In genomic region chr21:39650801-39651200, GRCh38 we compare ENCODE assay signal across 21 cellular contexts. TPM values are rescaled to one million over a fixed set of nuclear protein-coding genes. Genes with fewer than 3 reads are reported as not detected.
DNase-seq lines count a peak whose midpoint lies in the region; TF ChIP-seq lines count a peak whose summit lies in the region.
"Had no signal": no experiment of that assay in that cellular context is flagged by ENCODE, and none has a peak within 500 bp of the region (broad histone marks: within the 10 kb centered on the region; RNA-seq: fewer than 3 reads in every experiment).

No MANE protein-coding gene starts in this region.

- H3K27ac ChIP-seq in iPS-18a (ENCODE audit: low read length) (peak overlapping the region; percentile 11), osteoblast (ENCODE audit: low read depth, low read length) (no peak overlapping the region), smooth muscle cell (ENCODE audit: low read depth) (peak overlapping the region; percentile 60)
- H3K27ac ChIP-seq: GM23248 had no signal

- no peaks in the 10 kb centered on the region for H3F3A ChIP-seq in smooth muscle cell (ENCODE audit: low read depth)

- peaks cover 2% of the 10 kb centered on the region for H3K27me3 Mint-ChIP-seq in HFFc6 (ENCODE audit: insufficient read depth)
- H3K27me3 Mint-ChIP-seq: CD4-positive, CD25-positive, alpha-beta regulatory T cell had no signal

- H4K20me1 ChIP-seq in osteoblast (ENCODE audit: insufficient read depth, low read length) (no peaks in the 10 kb centered on the region), smooth muscle cell (ENCODE audit: low read depth) (no peaks in the 10 kb centered on the region)

- H3K36me3 Mint-ChIP-seq in HFFc6 (ENCODE audit: low read depth) = peaks cover 31% of the 10 kb centered on the region
- H3K36me3 Mint-ChIP-seq: CD4-positive, CD25-positive, alpha-beta regulatory T cell had no signal

- peak overlapping the region; percentile 56 for H2AFZ ChIP-seq in osteoblast (ENCODE audit: low read length)
- peak overlapping the region; percentile 13 for H2AFZ ChIP-seq in smooth muscle cell (ENCODE audit: low read depth)
- H2AFZ ChIP-seq: GM23248 had no signal

- no peak overlapping the region for H3K4me2 ChIP-seq in osteoblast (ENCODE audit: insufficient read depth, low read length)
- H3K4me2 ChIP-seq in smooth muscle cell = peak overlapping the region; percentile 18

- H3K4me3 Mint-ChIP-seq in HFFc6 = no peak overlapping the region
- H3K4me3 Mint-ChIP-seq: CD4-positive, CD25-positive, alpha-beta regulatory T cell; CD8-positive, alpha-beta memory T cell had no signal

- H3K27me3 ChIP-seq in iPS-18a (ENCODE audit: control insufficient read depth, insufficient read depth, low read length) (no peaks in the 10 kb centered on the region), osteoblast (ENCODE audit: insufficient read depth, low read length) (no peaks in the 10 kb centered on the region), smooth muscle cell (ENCODE audit: low read depth) (no peaks in the 10 kb centered on the region)
- H3K27me3 ChIP-seq: BE2C had no signal

- no peak for TF ChIP-seq CTCF in HFFc6 (IDR thresholded peaks at IDR 0.05)
- TF ChIP-seq CTCF in osteoblast (IDR thresholded peaks at IDR 0.05; ENCODE audit: extremely low read depth, low read depth, low read length) = no peak
- no peak for TF ChIP-seq CTCF in smooth muscle cell (IDR thresholded peaks at IDR 0.05; ENCODE audit: borderline replicate concordance, insufficient read depth, poor library complexity, severe bottlenecking)

- no peak overlapping the region for H3K4me3 ChIP-seq in iPS-18a (ENCODE audit: low read length)
- no peak overlapping the region for H3K4me3 ChIP-seq in osteoblast (ENCODE audit: insufficient read depth, low read length)
- no peak overlapping the region for H3K4me3 ChIP-seq in smooth muscle cell
- H3K4me3 ChIP-seq: GM12878, GM23248 had no signal

- peaks cover 46% of the 10 kb centered on the region for H3K4me1 Mint-ChIP-seq in HFFc6 (ENCODE audit: low read depth)
- H3K4me1 Mint-ChIP-seq: CD4-positive, CD25-positive, alpha-beta regulatory T cell; CD8-positive, alpha-beta memory T cell had no signal

- H3K9ac ChIP-seq in iPS-18a (ENCODE audit: low read length) (no peak overlapping the region), smooth muscle cell (ENCODE audit: low read depth) (no peak overlapping the region)
- H3K9ac ChIP-seq: GM23248 had no signal

- WGBS in smooth muscle cell (ENCODE audit: low lambda C conversion rate) = 60% methylated on average over 7 of the region's 7 CpGs

- DNase-seq in HFFc6 (no peak), osteoblast (ENCODE audit: insufficient read length, low spot score, missing footprints) (no peak), smooth muscle cell (lab: John Stamatoyannopoulos, UW; ENCODE audit: unreplicated experiment) (no peak), iPS-NIHi7 (ENCODE audit: extremely low spot score) (no peak), NCI-H524 (lab: John Stamatoyannopoulos, UW) (no peak), OCI-M1 (lab: John Stamatoyannopoulos, UW) (no peak), NCI-H2196 treated with DMSO at 0.1 percent for 48 hours (lab: John Stamatoyannopoulos, UW; ENCODE audit: unreplicated experiment) (no peak)
- DNase-seq: BE2C; C1 segment of cervical spinal cord; CD4-positive, CD25-positive, alpha-beta regulatory T cell; CD8-positive, alpha-beta memory T cell; COR-L47; DMS 273 treated with DMSO at 0.1 percent for 48 hours; DMS53; DND-41; EL; IMR-90 had no signal

- H3K36me3 ChIP-seq in iPS-18a (ENCODE audit: control insufficient read depth, low read depth, low read length) (peaks cover 74% of the 10 kb centered on the region), osteoblast (ENCODE audit: insufficient read depth, low read length) (no peaks in the 10 kb centered on the region), smooth muscle cell (ENCODE audit: low read depth) (no peaks in the 10 kb centered on the region)
- H3K36me3 ChIP-seq: BE2C had no signal

- H3K9me3 ChIP-seq in iPS-18a (ENCODE audit: control insufficient read depth, low read depth, low read length) (no peaks in the 10 kb centered on the region), osteoblast (ENCODE audit: low read depth, low read length) (peaks cover 4% of the 10 kb centered on the region), smooth muscle cell (replicated peaks; ENCODE audit: low read depth) (peaks cover 8% of the 10 kb centered on the region)
- H3K9me3 ChIP-seq: BE2C had no signal

- peaks cover 15% of the 10 kb centered on the region for H3K9me3 Mint-ChIP-seq in HFFc6

- H3K4me1 ChIP-seq in iPS-18a (ENCODE audit: control insufficient read depth, low read depth, low read length) (no peaks in the 10 kb centered on the region), osteoblast (ENCODE audit: insufficient read depth, low read length) (peaks cover 6% of the 10 kb centered on the region), smooth muscle cell (ENCODE audit: low read depth) (no peaks in the 10 kb centered on the region)
- H3K4me1 ChIP-seq: BE2C had no signal

- peak overlapping the region; percentile 57 for H3K27ac Mint-ChIP-seq in HFFc6
- H3K27ac Mint-ChIP-seq: CD4-positive, CD25-positive, alpha-beta regulatory T cell; CD8-positive, alpha-beta memory T cell had no signal

- H3K79me2 ChIP-seq in osteoblast (ENCODE audit: insufficient read depth, low read length) = no peaks in the 10 kb centered on the region
- H3K79me2 ChIP-seq in smooth muscle cell (ENCODE audit: low read depth) = no peaks in the 10 kb centered on the region

RNA-seq across cellular contexts. Expression of gene B3GALT5, which starts 38.1 kb away (rescaled TPM):
- under 1 TPM; 0.36 to 0.84 (median 0.68) TPM for total RNA-seq in HFFc6 (2021; fragmentation: NEBNext Ultra II Directional; extraction: Animal tissue kit (Norgen Biotek cat#: 25700))
- under 0.01 TPM in 2 replicates for total RNA-seq in osteoblast
- 1.7 and 3.8 TPM in 2 replicates for total RNA-seq in smooth muscle cell
- polyA plus RNA-seq in smooth muscle cell = 0.73 and 1.3 TPM in 2 replicates
- total RNA-seq: CD4-positive, CD25-positive, alpha-beta regulatory T cell; CD8-positive, alpha-beta memory T cell; G401; GM23248 had no signal
- polyA plus RNA-seq: CD4-positive, CD25-positive, alpha-beta regulatory T cell; CD8-positive, alpha-beta memory T cell; GM23248 had no signal
